ENCODE assay signal across 8 cellular contexts in the genomic region with DNA sequence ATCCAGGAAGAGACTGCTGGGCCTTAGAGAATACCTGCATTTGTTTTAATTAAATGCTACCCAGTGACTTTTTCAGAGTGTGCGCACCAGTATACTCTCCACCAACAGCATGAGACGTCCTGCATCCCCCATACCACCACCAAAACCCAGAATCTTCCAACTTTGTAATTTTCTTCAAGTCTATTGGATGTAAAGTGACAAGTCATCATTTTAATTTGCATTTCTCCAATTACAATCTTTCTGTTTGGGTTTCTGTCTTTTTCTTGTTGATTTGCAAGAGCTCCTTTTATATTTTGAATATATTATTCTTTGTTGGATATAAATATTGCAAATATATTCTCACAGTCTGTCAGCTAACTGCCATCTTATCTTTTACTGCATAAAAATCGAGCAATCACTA.
"Had no signal": no experiment of that assay in that cellular context is flagged by ENCODE, and none has a peak within 500 bp of the region (broad histone marks: within the 10 kb centered on the region; RNA-seq: fewer than 3 reads in every experiment).

No MANE protein-coding gene starts in this region.

- FAIRE-seq: H1, H54, HTR-8/SVneo had no signal

- H3K36me3 Mint-ChIP-seq: IgD-negative memory B cell had no signal

- H3K27ac Mint-ChIP-seq: GM23338, H9, IgD-negative memory B cell had no signal

- ATAC-seq: GM23338 had no signal

- H3K4me2 ChIP-seq: GM23338 had no signal

- H3K4me3 Mint-ChIP-seq: GM23338, H9, IgD-negative memory B cell had no signal

- DNase-seq: H9, HCEC 1CT, KG1 had no signal

- H3K4me3 ChIP-seq: GM23338 had no signal

- H3K4me1 Mint-ChIP-seq: GM23338, IgD-negative memory B cell had no signal
